In genomic region chr5:86461169-86461956, GRCh38 we compare ENCODE assay signal across 15 cellular contexts.
A peak's percentile ranks its signal among the peaks of the same experiment; 100 is the strongest.
DNase-seq lines count a peak whose midpoint lies in the region; ATAC-seq, FAIRE-seq and TF ChIP-seq lines count a peak whose summit lies in the region.
"Had no signal": no experiment of that assay in that cellular context is flagged by ENCODE, and none has a peak within 500 bp of the region (broad histone marks: within the 10 kb centered on the region; RNA-seq: fewer than 3 reads in every experiment).

No MANE protein-coding gene starts in this region.

- no peak overlapping the region for H3K9ac ChIP-seq in colonic mucosa (ENCODE audit: low read depth in 2 of 2, low read length in 2 of 2)
- H3K9ac ChIP-seq: KMS-11, SK-N-SH had no signal

- no peaks in the 10 kb centered on the region for H3K9me2 ChIP-seq in hepatocyte (replicated peaks; ENCODE audit: insufficient read depth)
- H3K9me2 ChIP-seq: SK-N-SH had no signal

- H3K4me3 ChIP-seq in hepatocyte, result no peak overlapping the region
- no peak overlapping the region for H3K4me3 ChIP-seq in retinal pigment epithelial cell (ENCODE audit: low read length)
- no peak overlapping the region for H3K4me3 ChIP-seq in colonic mucosa

- 48% methylated on average over 4 of the region's 4 CpGs for WGBS in hepatocyte (ENCODE audit: low lambda C conversion rate, missing lambda C conversion rate)

- H4K20me1 ChIP-seq in hepatocyte (ENCODE audit: insufficient read depth, poor library complexity, severe bottlenecking), result no peaks in the 10 kb centered on the region

- no peak for FAIRE-seq in RCC 7860 (lab: Jason Lieb, UNC)

- intact Hi-C loops in colonic mucosa (cut with DNase I), result no loop called here

- H3K36me3 ChIP-seq in hepatocyte (replicated peaks; ENCODE audit: insufficient read depth, low read depth) (no peaks in the 10 kb centered on the region), colonic mucosa (no peaks in the 10 kb centered on the region)

- peak; percentile 80 for DNase-seq in HT-29 (ENCODE audit: low spot score)
- DNase-seq in RCC 7860 (ENCODE audit: low spot score), result peak; percentile 9
- DNase-seq in hepatocyte (ENCODE audit: low spot score), result peak; percentile 55
- DNase-seq in retinal pigment epithelial cell (ENCODE audit: low read depth), result peak; percentile 66
- DNase-seq in colonic mucosa, result no peak
- no peak for DNase-seq in SK-N-DZ (ENCODE audit: low spot score)
- DNase-seq: activated naive CD4-positive, alpha-beta T cell treated with anti-CD3 and anti-CD28 coated beads for 36 hours; C1 segment of cervical spinal cord; kidney glomerular epithelial cell; NCI-H187; retina; SK-N-SH had no signal

- H2AFZ ChIP-seq in hepatocyte, result no peak overlapping the region

- H3K9me3 ChIP-seq in hepatocyte (ENCODE audit: low read depth), result peaks cover 5% of the 10 kb centered on the region
- no peaks in the 10 kb centered on the region for H3K9me3 ChIP-seq in colonic mucosa
- H3K9me3 ChIP-seq: SK-N-SH had no signal

- TF ChIP-seq CTCF in hepatocyte (IDR thresholded peaks at IDR 0.05; ENCODE audit: poor library complexity) (no peak), retinal pigment epithelial cell (conservative IDR thresholded peaks at IDR 0.05; ENCODE audit: low read depth, low read length) (no peak), colonic mucosa (IDR thresholded peaks at IDR 0.05) (no peak)

- H3K4me2 ChIP-seq in hepatocyte, result peak overlapping the region; percentile 3
- H3K4me2 ChIP-seq: KMS-11, SK-N-SH had no signal

- H3K4me1 ChIP-seq in hepatocyte (ENCODE audit: insufficient read depth) (peaks cover 7% of the 10 kb centered on the region), colonic mucosa (no peaks in the 10 kb centered on the region)

- no peak for ATAC-seq in HG02642 (IDR thresholded peaks at IDR 0.05; ENCODE audit: poor library complexity, unreplicated experiment)
- ATAC-seq: stimulated activated memory B cell treated with anti-CD40 and anti-IgM and Interleukin-4, amounts not matched to agents 10 μg/mL and 1 μg/mL and 100 μg/mL, for 72 hours had no signal

- no peaks in the 10 kb centered on the region for H3K79me2 ChIP-seq in hepatocyte

- no peaks in the 10 kb centered on the region for H3K27me3 ChIP-seq in hepatocyte
- no peaks in the 10 kb centered on the region for H3K27me3 ChIP-seq in colonic mucosa

- peak overlapping the region; percentile 31 for H3K27ac ChIP-seq in hepatocyte
- no peak overlapping the region for H3K27ac ChIP-seq in colonic mucosa
- H3K27ac ChIP-seq: KMS-11 had no signal

Comparison
In these comparisons a context has a peak if more than half of its experiments do, and no peak if none do; other contexts are left out.
1. DNase-seq: peak in HT-29 (single experiment), RCC 7860 (single experiment), hepatocyte (single experiment) and retinal pigment epithelial cell (single experiment); none in colonic mucosa (single experiment) and SK-N-DZ (single experiment).